1 cellular context compared by ENCODE assay signal in genomic region chr3:138062626-138063025, GRCh38.
TF ChIP-seq lines count a peak whose summit lies in the region.

No MANE protein-coding gene starts in this region.

TF ChIP-seq in SK-N-SH, 30 proteins besides CTCF, POLR2A, EP300 and RAD21 (continued from another document):
- TF ChIP-seq JUND (IDR thresholded peaks at IDR 0.05) (peak; percentile 63), RFX5 (IDR thresholded peaks at IDR 0.05; ENCODE audit: low read length) (no peak), FOSL2 (IDR thresholded peaks at IDR 0.05; ENCODE audit: borderline replicate concordance, low read depth) (peak; percentile 65; the same call in 1 of the 2 replicates), NFIC (IDR thresholded peaks at IDR 0.05; ENCODE audit: borderline replicate concordance) (peak; percentile 84), EZH2phosphoT487 (IDR thresholded peaks at IDR 0.05; ENCODE audit: borderline replicate concordance, low read depth) (no peak)
